In genomic region chr9:117412841-117413240, GRCh38 we compare ENCODE assay signal across 14 cellular contexts. TPM values are rescaled to one million over a fixed set of nuclear protein-coding genes. Genes with fewer than 3 reads are reported as not detected.
DNase-seq lines count a peak whose midpoint lies in the region; ATAC-seq and TF ChIP-seq lines count a peak whose summit lies in the region.
"Had no signal": no experiment of that assay in that cellular context is flagged by ENCODE, and none has a peak within 500 bp of the region (broad histone marks: within the 10 kb centered on the region; RNA-seq: fewer than 3 reads in every experiment).

No MANE protein-coding gene starts in this region.

- H3K9me3 ChIP-seq in heart left ventricle (no peaks in the 10 kb centered on the region), iPS-18c (ENCODE audit: control insufficient read depth, insufficient read depth, low read length) (no peaks in the 10 kb centered on the region), thoracic aorta (no peaks in the 10 kb centered on the region)
- H3K9me3 ChIP-seq: MG63 had no signal

- intact Hi-C loops in heart left ventricle (cut with DNase I) (loop anchor here in 6 of 10 donors (5.0 to 10.0 kb wide), 5 partner anchors 168 to 336 kb away; no protein-coding TSS in a partner anchor), Right ventricle myocardium superior (cut with DNase I) (no loop called here)

- ATAC-seq in heart left ventricle: no peak
- ATAC-seq in Right ventricle myocardium superior (ENCODE audit: poor library complexity): no peak
- no peak for ATAC-seq in thoracic aorta (ENCODE audit: insufficient number of reproducible peaks, low FRiP score, low read depth)

- peaks cover 23 to 72% (median 42%) of the 10 kb centered on the region in 9 donors for H3K27me3 ChIP-seq in heart left ventricle
- H3K27me3 ChIP-seq in thoracic aorta (replicated peaks; ENCODE audit: insufficient read depth): no peaks in the 10 kb centered on the region
- H3K27me3 ChIP-seq in brain microvascular endothelial cell (replicated peaks): peaks cover 31% of the 10 kb centered on the region

- in situ Hi-C loops in brain microvascular endothelial cell (cut with HindIII; ENCODE audit: low pct_ligation_motif_present, low sequenced_read_pairs): no loop called here

- DNase-seq in heart left ventricle (peak in 1 of 5 donors; percentile 54), Right ventricle myocardium superior (no peak), NCI-H748 treated with DMSO at 0.1 percent for 48 hours (lab: John Stamatoyannopoulos, UW) (peak; percentile 30), thoracic aorta (ENCODE audit: low spot score) (no peak), putamen (ENCODE audit: low spot score) (no peak), UCSD-AML1 (lab: John Stamatoyannopoulos, UW; ENCODE audit: unreplicated experiment) (no peak), brain microvascular endothelial cell (no peak)
- DNase-seq: activated naive CD8-positive, alpha-beta T cell treated with anti-CD3 and anti-CD28 coated beads, Interleukin-2, amount 10 ng/mL, durations not matched to agents 7 days and 5 days; GF-D8; MG63; NCI-H226 had no signal

- H3K4me3 ChIP-seq in heart left ventricle (peak overlapping the region in 7 of 12 donors; percentile 37 to 59 (median 51)), iPS-18c (ENCODE audit: insufficient read depth, low read depth, low read length) (peak overlapping the region; percentile 66), thoracic aorta (peak overlapping the region; percentile 71), brain microvascular endothelial cell (ENCODE audit: low read depth, low read length) (no peak overlapping the region)
- H3K4me3 ChIP-seq: MG63 had no signal

- no peaks in the 10 kb centered on the region for H3K36me3 ChIP-seq in heart left ventricle
- H3K36me3 ChIP-seq in thoracic aorta: no peaks in the 10 kb centered on the region
- H3K36me3 ChIP-seq in brain microvascular endothelial cell (replicated peaks): no peaks in the 10 kb centered on the region
- H3K36me3 ChIP-seq: MG63 had no signal

- H3K27ac ChIP-seq in heart left ventricle: no peak overlapping the region
- H3K27ac ChIP-seq in thoracic aorta: no peak overlapping the region
- no peak overlapping the region for H3K27ac ChIP-seq in brain microvascular endothelial cell
- H3K27ac ChIP-seq: HL-60, RWPE1 had no signal

- no peak for TF ChIP-seq POLR2A in heart left ventricle (IDR thresholded peaks at IDR 0.05)

- TF ChIP-seq CTCF in heart left ventricle (IDR thresholded peaks at IDR 0.05) (no peak), thoracic aorta (IDR thresholded peaks at IDR 0.05) (no peak), brain microvascular endothelial cell (IDR thresholded peaks at IDR 0.05; ENCODE audit: low read depth, low read length, missing control alignments) (no peak)

- H3K4me1 ChIP-seq in heart left ventricle (peaks cover 0 to 28% (median 5%) of the 10 kb centered on the region in 12 donors), thoracic aorta (ENCODE audit: control insufficient read depth in 1 of 2, low read depth in 2 of 2) (peaks cover 0 to 31% of the 10 kb centered on the region in 2 donors)

- WGBS in heart left ventricle, 4 donors: 2 to 10% (median 8%) methylated on average over 18 to 24 of the region's 24 CpGs

RNA-seq across cellular contexts. Expression of gene ASTN2, which starts 2.0 kb away (rescaled TPM):
- total RNA-seq in heart left ventricle (1 to 10 TPM; 2.8 to 6.0 (median 3.5) TPM), Right ventricle myocardium superior (6.4 TPM), thoracic aorta (1 to 10 TPM; 6.8 to 7.1 TPM)
- 1 to 10 TPM; 2.5 to 2.7 TPM for polyA plus RNA-seq in heart left ventricle
